Comparison of ENCODE assay signal across 7 cellular contexts in the genomic region with DNA sequence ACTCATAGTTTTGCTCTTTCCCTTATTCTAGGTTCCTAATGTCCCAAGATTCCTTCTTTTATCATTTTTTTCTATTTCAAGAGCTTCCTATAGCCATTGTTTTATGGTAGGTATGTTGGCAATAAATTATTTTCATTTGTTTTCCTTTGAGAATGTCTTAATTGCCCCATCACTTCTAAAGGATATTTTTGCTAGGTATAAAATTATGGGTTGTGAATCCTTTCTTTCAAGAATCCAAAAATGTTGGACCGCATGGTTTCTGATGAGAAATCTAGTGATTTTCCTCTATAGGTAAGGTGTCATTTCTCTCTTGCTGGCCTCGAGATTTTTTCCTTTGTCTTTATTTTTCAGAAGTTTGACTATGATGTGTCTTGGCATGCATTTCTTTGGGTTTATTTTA.
"Had no signal": no experiment of that assay in that cellular context is flagged by ENCODE, and none has a peak within 500 bp of the region (broad histone marks: within the 10 kb centered on the region; RNA-seq: fewer than 3 reads in every experiment).

No MANE protein-coding gene starts in this region.

- H3K9ac ChIP-seq: KMS-11 had no signal

- H3K4me3 Mint-ChIP-seq: IgD-negative memory B cell had no signal

- FAIRE-seq: HTR-8/SVneo had no signal

- DNase-seq: IMR-90, KBM-7, KG1 had no signal

- H3K27ac Mint-ChIP-seq: IgD-negative memory B cell had no signal

- H3K27ac ChIP-seq: HL-60, KMS-11 had no signal

- H3K4me2 ChIP-seq: KMS-11 had no signal
